1 cellular context compared by ENCODE assay signal in the genomic region with DNA sequence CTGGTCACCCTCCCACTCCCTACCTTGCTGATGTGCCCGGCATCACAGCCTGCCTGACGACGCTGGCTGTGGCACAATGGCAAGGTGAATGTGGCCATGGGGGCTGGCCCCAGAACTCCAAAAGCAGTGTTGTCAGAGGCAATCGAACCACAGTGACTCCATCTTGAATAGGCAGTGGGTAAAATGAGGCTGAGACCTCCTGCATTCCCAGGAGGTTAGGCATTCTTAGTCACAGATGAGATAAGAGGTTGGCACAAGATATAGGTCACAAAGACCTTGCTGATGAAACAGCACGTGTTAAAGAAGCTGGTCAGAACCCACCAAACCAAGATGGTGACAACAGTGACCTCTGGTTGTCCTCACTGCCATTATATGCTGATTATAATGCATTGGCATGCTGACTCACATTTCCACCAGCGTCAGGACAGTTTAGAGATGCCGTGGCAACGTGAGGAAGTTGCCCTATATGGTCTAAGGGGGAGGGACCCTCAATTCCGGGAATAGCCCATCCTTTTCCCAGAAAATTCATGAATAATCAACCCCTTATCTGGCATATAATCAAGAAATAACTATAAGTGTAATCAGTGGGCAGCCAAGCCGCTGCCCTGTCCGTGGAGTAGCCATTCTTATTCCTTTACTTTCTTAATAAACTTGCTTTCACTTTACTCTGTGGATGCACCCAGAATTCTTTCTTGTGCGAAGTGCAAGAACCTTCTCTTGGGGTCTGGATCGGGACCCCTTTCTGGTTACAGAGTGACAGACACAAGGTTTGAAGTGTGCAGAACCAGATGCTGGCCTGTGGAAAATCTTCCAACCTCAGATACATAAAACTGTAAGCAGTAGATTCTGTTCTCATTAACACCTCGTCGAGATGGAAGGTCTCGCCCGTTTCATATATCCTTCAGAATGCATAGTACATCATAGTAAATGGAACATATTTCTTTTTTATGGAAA.
TF ChIP-seq lines count a peak whose summit lies in the region.

No MANE protein-coding gene starts in this region.

TF ChIP-seq in GM12878, 131 proteins besides CTCF, POLR2A, EP300 and RAD21 (continued from another document):
- TF ChIP-seq SRF (IDR thresholded peaks at IDR 0.05; ENCODE audit: low read depth in 2 of 2, low read length in 2 of 2) (peak in 1 of 2 experiments; percentile 56; a peak in 1 of 4 replicates), BHLHE40 (IDR thresholded peaks at IDR 0.05; ENCODE audit: borderline replicate concordance in 1 of 2, low read depth in 2 of 2, low read length in 1 of 2) (0 out of 4 replicates have a peak, but pooled peaks of 1 of the 2 experiments have one; percentile 25)
TF ChIP-seq in GM12878: peak in this region for 2.
